ENCODE assay signal across 11 cellular contexts in the genomic region with DNA sequence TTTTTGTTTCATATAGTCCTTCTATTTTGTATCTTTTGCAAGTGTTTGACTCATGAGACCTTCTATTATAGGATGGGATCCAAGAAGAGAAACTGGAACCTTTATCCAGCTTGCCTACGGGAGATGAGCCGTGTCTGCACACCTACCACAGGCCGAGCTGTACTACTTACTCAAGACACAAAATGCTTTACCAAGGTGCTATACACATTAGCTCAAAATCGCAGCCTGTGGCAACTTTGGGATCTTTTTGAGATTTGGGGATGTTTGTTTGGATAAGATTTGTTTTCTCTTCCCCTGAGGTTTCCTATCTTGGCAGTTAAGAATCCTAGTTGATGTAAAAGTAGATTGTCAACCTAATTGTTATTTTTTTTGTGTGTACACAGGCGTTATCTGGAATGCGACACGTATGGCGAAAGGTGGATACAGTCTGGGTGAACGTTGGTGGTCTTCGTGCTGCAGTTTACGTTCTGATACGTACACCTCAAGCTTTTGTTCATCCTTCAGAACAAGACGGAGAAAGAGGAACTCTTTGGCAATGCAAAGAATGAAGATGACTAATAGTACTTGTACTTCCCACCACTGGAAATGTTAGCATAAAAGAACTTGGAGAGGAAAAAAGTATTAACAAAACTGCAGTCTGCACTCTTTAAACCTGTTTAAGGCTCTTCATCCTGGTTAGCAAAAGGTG. TPM values are rescaled to one million over a fixed set of nuclear protein-coding genes. Genes with fewer than 3 reads are reported as not detected.
DNase-seq lines count a peak whose midpoint lies in the region; ATAC-seq and TF ChIP-seq lines count a peak whose summit lies in the region.
"Had no signal": no experiment of that assay in that cellular context is flagged by ENCODE, and none has a peak within 500 bp of the region (broad histone marks: within the 10 kb centered on the region; RNA-seq: fewer than 3 reads in every experiment).

No MANE protein-coding gene starts in this region.

- peaks cover 33% of the 10 kb centered on the region for H3K79me2 ChIP-seq in GM23248 (ENCODE audit: insufficient read depth)

- TF ChIP-seq CTCF in A673 (conservative IDR thresholded peaks at IDR 0.05; ENCODE audit: low read depth, low read length): no peak
- TF ChIP-seq CTCF in left lung (IDR thresholded peaks at IDR 0.05): no peak

- H3K9me3 Mint-ChIP-seq in activated naive CD8-positive, alpha-beta T cell treated with anti-CD3 and anti-CD28 coated beads, Interleukin-2, amount 50 U/mL, for 24 hours: no peaks in the 10 kb centered on the region

- no peak overlapping the region for H3K4me2 ChIP-seq in GM23248 (ENCODE audit: unreplicated experiment)

- in situ Hi-C loops in GM23248 (cut with MboI): no loop called here

- peaks cover 65% of the 10 kb centered on the region for H3K36me3 Mint-ChIP-seq in activated naive CD8-positive, alpha-beta T cell treated with anti-CD3 and anti-CD28 coated beads, Interleukin-2, amount 50 U/mL, for 24 hours (ENCODE audit: low read depth)

- H3K4me1 Mint-ChIP-seq in activated naive CD8-positive, alpha-beta T cell treated with anti-CD3 and anti-CD28 coated beads, Interleukin-2, amount 50 U/mL, for 24 hours: peaks cover 14% of the 10 kb centered on the region

- 0 out of 2 replicates have a peak, but pooled peaks cover 3% of the 10 kb centered on the region for H4K20me1 ChIP-seq in GM23248 (ENCODE audit: insufficient read depth)

- no peak overlapping the region for H3K4me3 Mint-ChIP-seq in activated naive CD8-positive, alpha-beta T cell treated with anti-CD3 and anti-CD28 coated beads, Interleukin-2, amount 50 U/mL, for 24 hours

- peaks cover 87% of the 10 kb centered on the region for H3K36me3 ChIP-seq in A673 (ENCODE audit: insufficient read depth, low read length, poor library complexity, severe bottlenecking)
- peaks cover 59% of the 10 kb centered on the region for H3K36me3 ChIP-seq in GM23248 (ENCODE audit: low read depth)
- H3K36me3 ChIP-seq in left lung: peaks cover 0 to 75% of the 10 kb centered on the region in 2 donors

- DNase-seq in A673 (ENCODE audit: low spot score) (no peak), GM23248 (peak; percentile 57), left lung (no peak), posterior vena cava (ENCODE audit: low spot score) (no peak), islet precursor cell (no peak), NCI-H510A (lab: John Stamatoyannopoulos, UW) (no peak)
- DNase-seq in activated naive CD8-positive, alpha-beta T cell treated with anti-CD3 and anti-CD28 coated beads, Interleukin-2, amount 50 U/mL, for 24 hours: no peak
- DNase-seq: hypothalamus; NCI-H1105; stimulated activated CD4-positive, alpha-beta T cell treated with anti-CD3 and anti-CD28 coated beads, Interleukin-12 subunit alpha, Interleukin-12 subunit beta, amount 100 ng/mL, for 4 hours had no signal

- H3K9me2 ChIP-seq in GM23248 (ENCODE audit: insufficient read depth): no peaks in the 10 kb centered on the region

- no peak for ATAC-seq in activated naive CD8-positive, alpha-beta T cell treated with anti-CD3 and anti-CD28 coated beads, Interleukin-2, amount 50 U/mL, for 24 hours
- ATAC-seq in left lung (peak; percentile 26), HG03280 (IDR thresholded peaks at IDR 0.05; ENCODE audit: unreplicated experiment) (no peak)

- no peak overlapping the region for H3K9ac ChIP-seq in GM23248

- CTCF ChIA-PET in A673 (lab: Charles Lee): no interaction called here

- H3K27ac ChIP-seq in A673 (ENCODE audit: low read depth, low read length, poor library complexity, severe bottlenecking) (no peak overlapping the region), GM23248 (peak overlapping the region; percentile 44), left lung (peak overlapping the region in 1 of 2 donors; percentile 53)

- H3K27ac Mint-ChIP-seq in activated naive CD8-positive, alpha-beta T cell treated with anti-CD3 and anti-CD28 coated beads, Interleukin-2, amount 50 U/mL, for 24 hours: peak overlapping the region; percentile 73

- H2AFZ ChIP-seq in GM23248: no peak overlapping the region

- H3K27me3 Mint-ChIP-seq in activated naive CD8-positive, alpha-beta T cell treated with anti-CD3 and anti-CD28 coated beads, Interleukin-2, amount 50 U/mL, for 24 hours: no peaks in the 10 kb centered on the region

- H3K9me3 ChIP-seq in A673 (ENCODE audit: low read depth, low read length, poor library complexity, severe bottlenecking) (no peaks in the 10 kb centered on the region), GM23248 (ENCODE audit: low read depth) (no peaks in the 10 kb centered on the region), left lung (no peaks in the 10 kb centered on the region)

- H3K4me1 ChIP-seq in A673 (ENCODE audit: insufficient read depth, low read length, poor library complexity, severe bottlenecking) (no peaks in the 10 kb centered on the region), GM23248 (ENCODE audit: insufficient read depth) (peaks cover 20% of the 10 kb centered on the region), left lung (peaks cover 0 to 21% of the 10 kb centered on the region in 2 donors)

- H3K27me3 ChIP-seq in A673 (replicated peaks; ENCODE audit: insufficient read depth, low read depth, low read length, poor library complexity) (no peaks in the 10 kb centered on the region), GM23248 (replicated peaks; ENCODE audit: insufficient read depth) (no peaks in the 10 kb centered on the region), left lung (no peaks in the 10 kb centered on the region)

- H3F3A ChIP-seq in GM23248 (ENCODE audit: insufficient read depth): peaks cover 91% of the 10 kb centered on the region

- BruUV-seq in A673 (replicated peaks; lab: Mats Ljungman, UMichigan): TSS peak; percentile 38

- 85 to 88% methylated on average over 13 of the region's 13 CpGs for WGBS in GM23248 (ENCODE audit: low coverage in 1 of 2, low lambda C conversion rate in 2 of 2, missing lambda C conversion rate in 2 of 2), 2 experiments

- POLR2A ChIA-PET in A673 (lab: Charles Lee; ENCODE audit: low non-redundant PET): no interaction called here

- intact Hi-C loops in A673 (cut with micrococcal nuclease; ENCODE audit: unreplicated experiment): no loop called here
- intact Hi-C loops in left lung (cut with DNase I): loop anchor here in 1 of 2 donors (10.0 kb wide), 1 partner anchor 51 kb away; no protein-coding TSS in a partner anchor
- intact Hi-C loops in posterior vena cava (cut with DNase I): loop anchor here in 1 of 2 donors (10.0 kb wide), 1 partner anchor 51 kb away; no protein-coding TSS in a partner anchor

- no peak overlapping the region for H3K4me3 ChIP-seq in A673 (ENCODE audit: low read depth, low read length, poor library complexity, severe bottlenecking)
- no peak overlapping the region for H3K4me3 ChIP-seq in GM23248
- H3K4me3 ChIP-seq in left lung: no peak overlapping the region

RNA-seq across cellular contexts. Expression of a gene that starts 13.1 kb away (rescaled TPM):
- total RNA-seq in A673 (2021) (151 and 166 TPM in 2 replicates), left lung (100 to 1,000 TPM in 1 of 2 donors, 10 to 100 TPM in 1; 82.2 to 113 TPM), posterior vena cava (100 to 1,000 TPM in 1 of 2 donors, 10 to 100 TPM in 1; 95.7 to 101 TPM)
- 45.0 and 62.0 TPM in 2 replicates for total RNA-seq in GM23248 (2014; rRNA removed; shearing (Covaris generic))
- 31.7 and 35.0 TPM in 2 replicates for polyA plus RNA-seq in GM23248 (2016; fragmentation: Nextera tagmentation; extraction: Ambion mirVana)

RNA-seq across cellular contexts. Expression of a gene that starts 21.4 kb away (rescaled TPM):
- total RNA-seq in A673 (2021) (79.2 and 84.6 TPM in 2 replicates), left lung (10 to 100 TPM; 32.2 to 35.4 TPM), posterior vena cava (10 to 100 TPM; 28.3 to 39.9 TPM)
- 38.9 and 41.7 TPM in 2 replicates for total RNA-seq in GM23248 (2014; rRNA removed; shearing (Covaris generic))
- polyA plus RNA-seq in GM23248 (2016; fragmentation: Nextera tagmentation; extraction: Ambion mirVana): 27.9 and 28.5 TPM in 2 replicates
